1 cellular context compared by ENCODE assay signal in the genomic region with DNA sequence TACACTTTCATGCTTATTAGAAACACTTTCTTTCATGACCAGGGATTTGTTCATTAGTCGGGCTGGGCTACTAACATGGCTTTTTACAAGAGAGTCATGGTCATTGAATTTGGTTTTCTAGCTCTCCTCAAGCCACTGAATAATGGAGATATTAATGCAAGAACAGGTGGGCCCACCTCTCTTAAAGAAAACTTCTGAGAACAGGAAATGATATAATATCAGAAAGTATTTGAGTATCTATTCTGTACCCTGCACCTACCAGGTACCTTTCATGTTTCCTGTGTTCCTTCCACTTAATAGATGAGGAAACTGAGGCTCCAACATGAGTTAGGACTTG.
TF ChIP-seq lines count a peak whose summit lies in the region.

No MANE protein-coding gene starts in this region.

TF ChIP-seq in HEK293, 187 proteins besides CTCF, POLR2A, EP300 and RAD21 (continued from another document):
- TF ChIP-seq, protein P1, sequence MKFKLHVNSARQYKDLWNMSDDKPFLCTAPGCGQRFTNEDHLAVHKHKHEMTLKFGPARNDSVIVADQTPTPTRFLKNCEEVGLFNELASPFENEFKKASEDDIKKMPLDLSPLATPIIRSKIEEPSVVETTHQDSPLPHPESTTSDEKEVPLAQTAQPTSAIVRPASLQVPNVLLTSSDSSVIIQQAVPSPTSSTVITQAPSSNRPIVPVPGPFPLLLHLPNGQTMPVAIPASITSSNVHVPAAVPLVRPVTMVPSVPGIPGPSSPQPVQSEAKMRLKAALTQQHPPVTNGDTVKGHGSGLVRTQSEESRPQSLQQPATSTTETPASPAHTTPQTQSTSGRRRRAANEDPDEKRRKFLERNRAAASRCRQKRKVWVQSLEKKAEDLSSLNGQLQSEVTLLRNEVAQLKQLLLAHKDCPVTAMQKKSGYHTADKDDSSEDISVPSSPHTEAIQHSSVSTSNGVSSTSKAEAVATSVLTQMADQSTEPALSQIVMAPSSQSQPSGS (tag by site-specific recombination; IDR thresholded peaks at IDR 0.05; ENCODE audit: low read depth): no peak
- TF ChIP-seq ZNF664 (tag by site-specific recombination; IDR thresholded peaks at IDR 0.05) (no peak), ZNF837 (tag by site-specific recombination; IDR thresholded peaks at IDR 0.05) (no peak), ZNF510 (tag by site-specific recombination; IDR thresholded peaks at IDR 0.05; ENCODE audit: insufficient replicate concordance) (no peak), TRIM28 (IDR thresholded peaks at IDR 0.05; ENCODE audit: borderline replicate concordance, low read length) (no peak), ZNF596 (tag by site-specific recombination; IDR thresholded peaks at IDR 0.05) (no peak), ZNF548 (tag by site-specific recombination; IDR thresholded peaks at IDR 0.05) (no peak), IKZF3 (tag by site-specific recombination; IDR thresholded peaks at IDR 0.05) (no peak), ZNF311 (tag by site-specific recombination; IDR thresholded peaks at IDR 0.05; ENCODE audit: borderline replicate concordance) (no peak), SALL2 (tag by site-specific recombination; IDR thresholded peaks at IDR 0.05; ENCODE audit: borderline replicate concordance) (no peak), ZNF175 (tag by site-specific recombination; IDR thresholded peaks at IDR 0.05) (no peak), ZNF266 (tag by site-specific recombination; IDR thresholded peaks at IDR 0.05; ENCODE audit: low read depth) (no peak)
TF ChIP-seq in HEK293: peak in this region for 2.
